ENCODE assay signal across 21 cellular contexts in genomic region chr13:25802579-25802978, GRCh38.
"Had no signal": no experiment of that assay in that cellular context is flagged by ENCODE, and none has a peak within 500 bp of the region (broad histone marks: within the 10 kb centered on the region; RNA-seq: fewer than 3 reads in every experiment).

No MANE protein-coding gene starts in this region.

- H3K4me1 Mint-ChIP-seq: central memory CD8-positive, alpha-beta T cell had no signal

- DNase-seq: activated CD4-positive, alpha-beta T cell treated with anti-CD3 and anti-CD28 coated beads for 1 hour; activated CD4-positive, alpha-beta T cell treated with anti-CD3 and anti-CD28 coated beads, Interleukin-2, amount 50 U/mL, for 1 hour; activated CD8-positive, alpha-beta T cell treated with anti-CD3 and anti-CD28 coated beads, Interleukin-2, amount 10 ng/mL, durations not matched to agents 7 days and 5 days; adrenal gland; colonic mucosa; esophagus squamous epithelium; gastrocnemius medialis; head of caudate nucleus; hypothalamus; left ventricle myocardium inferior; spleen; stimulated activated CD4-positive, alpha-beta T cell treated with anti-CD3 and anti-CD28 coated beads, Interleukin-4, amount 100 ng/mL, for 1 hour; stimulated activated naive CD4-positive, alpha-beta T cell treated with Interleukin-2 at 50 U/mL for 16 hours; substantia nigra; thyroid gland; upper lobe of right lung had no signal

- H3K36me3 ChIP-seq: adrenal gland, breast epithelium, colonic mucosa, esophagus squamous epithelium, gastrocnemius medialis, left ventricle myocardium inferior, prostate gland, spleen, thyroid gland, upper lobe of right lung had no signal

- H3K27me3 ChIP-seq: adrenal gland, breast epithelium, colonic mucosa, gastrocnemius medialis, thyroid gland had no signal

- H3K4me3 ChIP-seq: adrenal gland, breast epithelium, colonic mucosa, esophagus squamous epithelium, gastrocnemius medialis, left ventricle myocardium inferior, prostate gland, spleen, thyroid gland, upper lobe of right lung had no signal

- H3K9me3 ChIP-seq: adrenal gland, breast epithelium, colonic mucosa, esophagus squamous epithelium, gastrocnemius medialis, left ventricle myocardium inferior, prostate gland, spleen, thyroid gland, upper lobe of right lung had no signal

- H3K4me3 Mint-ChIP-seq: activated CD8-positive, alpha-beta T cell treated with anti-CD3 and anti-CD28 coated beads, Interleukin-2, amount 10 ng/mL, durations not matched to agents 7 days and 5 days; activated naive CD8-positive, alpha-beta T cell; central memory CD8-positive, alpha-beta T cell; natural killer cell treated with Interleukin-12 subunit alpha and Interleukin-12 subunit beta and Interleukin-15 and Interleukin-18, amount 100 ng/mL, for 72 hours had no signal

- H3K27me3 Mint-ChIP-seq: activated naive CD8-positive, alpha-beta T cell had no signal

- H3K27ac ChIP-seq: adrenal gland, breast epithelium, colonic mucosa, esophagus squamous epithelium, gastrocnemius medialis, left ventricle myocardium inferior, prostate gland, spleen, thyroid gland, upper lobe of right lung had no signal

- H3K9me3 Mint-ChIP-seq: central memory CD8-positive, alpha-beta T cell; natural killer cell treated with Interleukin-12 subunit alpha and Interleukin-12 subunit beta and Interleukin-15 and Interleukin-18, amount 100 ng/mL, for 72 hours had no signal

- ATAC-seq: activated CD8-positive, alpha-beta T cell treated with anti-CD3 and anti-CD28 coated beads, Interleukin-2, amount 10 ng/mL, durations not matched to agents 7 days and 5 days; gastrocnemius medialis; upper lobe of right lung had no signal

- H3K4me1 ChIP-seq: adrenal gland, breast epithelium, colonic mucosa, esophagus squamous epithelium, left ventricle myocardium inferior, prostate gland, spleen, thyroid gland, upper lobe of right lung had no signal

- H3K36me3 Mint-ChIP-seq: activated naive CD8-positive, alpha-beta T cell; natural killer cell treated with Interleukin-12 subunit alpha and Interleukin-12 subunit beta and Interleukin-15 and Interleukin-18, amount 100 ng/mL, for 72 hours had no signal

- H3K27ac Mint-ChIP-seq: activated CD8-positive, alpha-beta T cell treated with anti-CD3 and anti-CD28 coated beads, Interleukin-2, amount 10 ng/mL, durations not matched to agents 7 days and 5 days; activated naive CD8-positive, alpha-beta T cell; natural killer cell treated with Interleukin-12 subunit alpha and Interleukin-12 subunit beta and Interleukin-15 and Interleukin-18, amount 100 ng/mL, for 72 hours had no signal
